ENCODE assay signal across 1 cellular context in genomic region chr19:9847087-9847671, GRCh38.
A peak's percentile ranks its signal among the peaks of the same experiment; 100 is the strongest.
TF ChIP-seq lines count a peak whose summit lies in the region.

No MANE protein-coding gene starts in this region.

TF ChIP-seq in K562, 482 proteins besides CTCF, POLR2A, EP300 and RAD21 (continued from another document and continues in another):
- TF ChIP-seq, protein P1, sequence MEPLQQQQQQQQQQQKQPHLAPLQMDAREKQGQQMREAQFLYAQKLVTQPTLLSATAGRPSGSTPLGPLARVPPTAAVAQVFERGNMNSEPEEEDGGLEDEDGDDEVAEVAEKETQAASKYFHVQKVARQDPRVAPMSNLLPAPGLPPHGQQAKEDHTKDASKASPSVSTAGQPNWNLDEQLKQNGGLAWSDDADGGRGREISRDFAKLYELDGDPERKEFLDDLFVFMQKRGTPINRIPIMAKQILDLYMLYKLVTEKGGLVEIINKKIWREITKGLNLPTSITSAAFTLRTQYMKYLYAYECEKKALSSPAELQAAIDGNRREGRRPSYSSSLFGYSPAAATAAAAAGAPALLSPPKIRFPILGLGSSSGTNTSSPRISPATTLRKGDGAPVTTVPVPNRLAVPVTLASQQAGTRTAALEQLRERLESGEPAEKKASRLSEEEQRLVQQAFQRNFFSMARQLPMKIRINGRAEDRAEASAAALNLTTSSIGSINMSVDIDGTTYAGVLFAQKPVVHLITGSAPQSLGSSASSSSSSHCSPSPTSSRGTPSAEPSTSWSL (CRISPR knock-in tag; IDR thresholded peaks at IDR 0.05; ENCODE audit: borderline replicate concordance) = no peak
- TF ChIP-seq ZNF79 (CRISPR knock-in tag; IDR thresholded peaks at IDR 0.05; ENCODE audit: low read depth) (no peak), EWSR1 (IDR thresholded peaks at IDR 0.05; ENCODE audit: borderline replicate concordance, low read depth, partially characterized antibody) (no peak), FOS (IDR thresholded peaks at IDR 0.05; ENCODE audit: extremely low read depth, insufficient read length) (no peak), NFE2L1 (tag; IDR thresholded peaks at IDR 0.05; ENCODE audit: borderline replicate concordance, low read depth) (no peak), ZNF780A (CRISPR knock-in tag; IDR thresholded peaks at IDR 0.05) (no peak), ZNF347 (CRISPR knock-in tag; IDR thresholded peaks at IDR 0.05; ENCODE audit: low read depth) (no peak), DACH1 (IDR thresholded peaks at IDR 0.05; ENCODE audit: partially characterized antibody) (no peak), ZNF197 (CRISPR knock-in tag; IDR thresholded peaks at IDR 0.05; ENCODE audit: low read depth) (no peak), ZNF165 (CRISPR knock-in tag; IDR thresholded peaks at IDR 0.05; ENCODE audit: borderline replicate concordance) (no peak), NFIC (IDR thresholded peaks at IDR 0.05) (peak; percentile 21; the same call in 1 of the 2 replicates), XRCC5 (IDR thresholded peaks at IDR 0.05; ENCODE audit: low read depth, low read length) (0 out of 2 replicates have a peak, but pooled peaks have one; percentile 17), RB1 (IDR thresholded peaks at IDR 0.05; ENCODE audit: low read depth) (no peak), TBP (optimal IDR thresholded peaks at IDR 0.05; ENCODE audit: low read depth, low read length) (no peak), NCOR1 (IDR thresholded peaks at IDR 0.05) (no peak), ZKSCAN8 (CRISPR knock-in tag; IDR thresholded peaks at IDR 0.05) (no peak), GABPA (tag; conservative IDR thresholded peaks at IDR 0.05; ENCODE audit: low read depth) (no peak), CEBPB (tag; IDR thresholded peaks at IDR 0.05) (no peak), BHLHE40 (IDR thresholded peaks at IDR 0.05; ENCODE audit: low read length) (peak; percentile 99), NR2C2 (CRISPR knock-in tag; IDR thresholded peaks at IDR 0.05) (no peak), NR2C2 (tag; IDR thresholded peaks at IDR 0.05) (no peak), RAD51 (IDR thresholded peaks at IDR 0.05; ENCODE audit: borderline replicate concordance, low read depth) (peak; percentile 34; the same call in 1 of the 2 replicates), EZH2 (IDR thresholded peaks at IDR 0.05; ENCODE audit: borderline replicate concordance, low read depth, low read length) (no peak), ZNF696 (CRISPR knock-in tag; conservative IDR thresholded peaks at IDR 0.05) (no peak), ZNF77 (CRISPR knock-in tag; IDR thresholded peaks at IDR 0.05) (no peak), TCF7 (IDR thresholded peaks at IDR 0.05; ENCODE audit: borderline replicate concordance) (no peak), SP1 (CRISPR knock-in tag; IDR thresholded peaks at IDR 0.05) (no peak), CBX1 (IDR thresholded peaks at IDR 0.05; ENCODE audit: low read depth) (no peak), JUND (IDR thresholded peaks at IDR 0.05; ENCODE audit: borderline replicate concordance, low read depth, low read length) (peak; percentile 90), JUND (tag; IDR thresholded peaks at IDR 0.05; ENCODE audit: borderline replicate concordance, low read depth, low read length) (peak; percentile 84; the same call in 2 of the 3 replicates), ZNF445 (CRISPR knock-in tag; IDR thresholded peaks at IDR 0.05; ENCODE audit: low read depth) (no peak), HLTF (IDR thresholded peaks at IDR 0.05) (no peak), ARID1B (IDR thresholded peaks at IDR 0.05) (peak; percentile 30; the same call in 1 of the 2 replicates), FOXK2 (conservative IDR thresholded peaks at IDR 0.05 in 1 of 2, IDR thresholded peaks at IDR 0.05 in 1 of 2; ENCODE audit: low read depth in 2 of 2) (0 out of 4 replicates have a peak, but pooled peaks of 1 of the 2 experiments have one; percentile 48), THRAP3 (IDR thresholded peaks at IDR 0.05; ENCODE audit: borderline replicate concordance) (no peak), ZNF444 (CRISPR knock-in tag; IDR thresholded peaks at IDR 0.05) (no peak), FOSL1 (tag; conservative IDR thresholded peaks at IDR 0.05) (peak; percentile 82), SMARCC2 (IDR thresholded peaks at IDR 0.05; ENCODE audit: low read depth) (no peak), RBM34 (IDR thresholded peaks at IDR 0.05; ENCODE audit: borderline replicate concordance, insufficient read depth, low read length) (no peak), ZNF12 (CRISPR knock-in tag; IDR thresholded peaks at IDR 0.05) (no peak)
- TF ChIP-seq, protein P2, sequence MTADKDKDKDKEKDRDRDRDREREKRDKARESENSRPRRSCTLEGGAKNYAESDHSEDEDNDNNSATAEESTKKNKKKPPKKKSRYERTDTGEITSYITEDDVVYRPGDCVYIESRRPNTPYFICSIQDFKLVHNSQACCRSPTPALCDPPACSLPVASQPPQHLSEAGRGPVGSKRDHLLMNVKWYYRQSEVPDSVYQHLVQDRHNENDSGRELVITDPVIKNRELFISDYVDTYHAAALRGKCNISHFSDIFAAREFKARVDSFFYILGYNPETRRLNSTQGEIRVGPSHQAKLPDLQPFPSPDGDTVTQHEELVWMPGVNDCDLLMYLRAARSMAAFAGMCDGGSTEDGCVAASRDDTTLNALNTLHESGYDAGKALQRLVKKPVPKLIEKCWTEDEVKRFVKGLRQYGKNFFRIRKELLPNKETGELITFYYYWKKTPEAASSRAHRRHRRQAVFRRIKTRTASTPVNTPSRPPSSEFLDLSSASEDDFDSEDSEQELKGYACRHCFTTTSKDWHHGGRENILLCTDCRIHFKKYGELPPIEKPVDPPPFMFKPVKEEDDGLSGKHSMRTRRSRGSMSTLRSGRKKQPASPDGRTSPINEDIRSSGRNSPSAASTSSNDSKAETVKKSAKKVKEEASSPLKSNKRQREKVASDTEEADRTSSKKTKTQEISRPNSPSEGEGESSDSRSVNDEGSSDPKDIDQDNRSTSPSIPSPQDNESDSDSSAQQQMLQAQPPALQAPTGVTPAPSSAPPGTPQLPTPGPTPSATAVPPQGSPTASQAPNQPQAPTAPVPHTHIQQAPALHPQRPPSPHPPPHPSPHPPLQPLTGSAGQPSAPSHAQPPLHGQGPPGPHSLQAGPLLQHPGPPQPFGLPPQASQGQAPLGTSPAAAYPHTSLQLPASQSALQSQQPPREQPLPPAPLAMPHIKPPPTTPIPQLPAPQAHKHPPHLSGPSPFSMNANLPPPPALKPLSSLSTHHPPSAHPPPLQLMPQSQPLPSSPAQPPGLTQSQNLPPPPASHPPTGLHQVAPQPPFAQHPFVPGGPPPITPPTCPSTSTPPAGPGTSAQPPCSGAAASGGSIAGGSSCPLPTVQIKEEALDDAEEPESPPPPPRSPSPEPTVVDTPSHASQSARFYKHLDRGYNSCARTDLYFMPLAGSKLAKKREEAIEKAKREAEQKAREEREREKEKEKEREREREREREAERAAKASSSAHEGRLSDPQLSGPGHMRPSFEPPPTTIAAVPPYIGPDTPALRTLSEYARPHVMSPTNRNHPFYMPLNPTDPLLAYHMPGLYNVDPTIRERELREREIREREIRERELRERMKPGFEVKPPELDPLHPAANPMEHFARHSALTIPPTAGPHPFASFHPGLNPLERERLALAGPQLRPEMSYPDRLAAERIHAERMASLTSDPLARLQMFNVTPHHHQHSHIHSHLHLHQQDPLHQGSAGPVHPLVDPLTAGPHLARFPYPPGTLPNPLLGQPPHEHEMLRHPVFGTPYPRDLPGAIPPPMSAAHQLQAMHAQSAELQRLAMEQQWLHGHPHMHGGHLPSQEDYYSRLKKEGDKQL (CRISPR knock-in tag; IDR thresholded peaks at IDR 0.05; ENCODE audit: borderline replicate concordance) = no peak
- TF ChIP-seq, protein P3, sequence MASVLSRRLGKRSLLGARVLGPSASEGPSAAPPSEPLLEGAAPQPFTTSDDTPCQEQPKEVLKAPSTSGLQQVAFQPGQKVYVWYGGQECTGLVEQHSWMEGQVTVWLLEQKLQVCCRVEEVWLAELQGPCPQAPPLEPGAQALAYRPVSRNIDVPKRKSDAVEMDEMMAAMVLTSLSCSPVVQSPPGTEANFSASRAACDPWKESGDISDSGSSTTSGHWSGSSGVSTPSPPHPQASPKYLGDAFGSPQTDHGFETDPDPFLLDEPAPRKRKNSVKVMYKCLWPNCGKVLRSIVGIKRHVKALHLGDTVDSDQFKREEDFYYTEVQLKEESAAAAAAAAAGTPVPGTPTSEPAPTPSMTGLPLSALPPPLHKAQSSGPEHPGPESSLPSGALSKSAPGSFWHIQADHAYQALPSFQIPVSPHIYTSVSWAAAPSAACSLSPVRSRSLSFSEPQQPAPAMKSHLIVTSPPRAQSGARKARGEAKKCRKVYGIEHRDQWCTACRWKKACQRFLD (CRISPR knock-in tag; IDR thresholded peaks at IDR 0.05) = no peak
- TF ChIP-seq, protein P4, sequence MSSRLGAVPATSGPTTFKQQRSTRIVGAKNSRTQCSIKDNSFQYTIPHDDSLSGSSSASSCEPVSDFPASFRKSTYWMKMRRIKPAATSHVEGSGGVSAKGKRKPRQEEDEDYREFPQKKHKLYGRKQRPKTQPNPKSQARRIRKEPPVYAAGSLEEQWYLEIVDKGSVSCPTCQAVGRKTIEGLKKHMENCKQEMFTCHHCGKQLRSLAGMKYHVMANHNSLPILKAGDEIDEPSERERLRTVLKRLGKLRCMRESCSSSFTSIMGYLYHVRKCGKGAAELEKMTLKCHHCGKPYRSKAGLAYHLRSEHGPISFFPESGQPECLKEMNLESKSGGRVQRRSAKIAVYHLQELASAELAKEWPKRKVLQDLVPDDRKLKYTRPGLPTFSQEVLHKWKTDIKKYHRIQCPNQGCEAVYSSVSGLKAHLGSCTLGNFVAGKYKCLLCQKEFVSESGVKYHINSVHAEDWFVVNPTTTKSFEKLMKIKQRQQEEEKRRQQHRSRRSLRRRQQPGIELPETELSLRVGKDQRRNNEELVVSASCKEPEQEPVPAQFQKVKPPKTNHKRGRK (tag; IDR thresholded peaks at IDR 0.05) = no peak
- TF ChIP-seq, protein P5, sequence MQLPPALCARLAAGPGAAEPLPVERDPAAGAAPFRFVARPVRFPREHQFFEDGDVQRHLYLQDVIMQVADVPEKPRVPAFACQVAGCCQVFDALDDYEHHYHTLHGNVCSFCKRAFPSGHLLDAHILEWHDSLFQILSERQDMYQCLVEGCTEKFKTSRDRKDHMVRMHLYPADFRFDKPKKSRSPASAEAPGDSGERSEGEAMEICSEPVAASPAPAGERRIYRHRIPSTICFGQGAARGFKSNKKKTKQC (CRISPR knock-in tag; IDR thresholded peaks at IDR 0.05) = no peak
- TF ChIP-seq, protein P6, sequence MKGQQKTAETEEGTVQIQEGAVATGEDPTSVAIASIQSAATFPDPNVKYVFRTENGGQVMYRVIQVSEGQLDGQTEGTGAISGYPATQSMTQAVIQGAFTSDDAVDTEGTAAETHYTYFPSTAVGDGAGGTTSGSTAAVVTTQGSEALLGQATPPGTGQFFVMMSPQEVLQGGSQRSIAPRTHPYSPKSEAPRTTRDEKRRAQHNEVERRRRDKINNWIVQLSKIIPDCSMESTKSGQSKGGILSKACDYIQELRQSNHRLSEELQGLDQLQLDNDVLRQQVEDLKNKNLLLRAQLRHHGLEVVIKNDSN (CRISPR knock-in tag; IDR thresholded peaks at IDR 0.05) = peak; percentile 63
- TF ChIP-seq, protein P7, sequence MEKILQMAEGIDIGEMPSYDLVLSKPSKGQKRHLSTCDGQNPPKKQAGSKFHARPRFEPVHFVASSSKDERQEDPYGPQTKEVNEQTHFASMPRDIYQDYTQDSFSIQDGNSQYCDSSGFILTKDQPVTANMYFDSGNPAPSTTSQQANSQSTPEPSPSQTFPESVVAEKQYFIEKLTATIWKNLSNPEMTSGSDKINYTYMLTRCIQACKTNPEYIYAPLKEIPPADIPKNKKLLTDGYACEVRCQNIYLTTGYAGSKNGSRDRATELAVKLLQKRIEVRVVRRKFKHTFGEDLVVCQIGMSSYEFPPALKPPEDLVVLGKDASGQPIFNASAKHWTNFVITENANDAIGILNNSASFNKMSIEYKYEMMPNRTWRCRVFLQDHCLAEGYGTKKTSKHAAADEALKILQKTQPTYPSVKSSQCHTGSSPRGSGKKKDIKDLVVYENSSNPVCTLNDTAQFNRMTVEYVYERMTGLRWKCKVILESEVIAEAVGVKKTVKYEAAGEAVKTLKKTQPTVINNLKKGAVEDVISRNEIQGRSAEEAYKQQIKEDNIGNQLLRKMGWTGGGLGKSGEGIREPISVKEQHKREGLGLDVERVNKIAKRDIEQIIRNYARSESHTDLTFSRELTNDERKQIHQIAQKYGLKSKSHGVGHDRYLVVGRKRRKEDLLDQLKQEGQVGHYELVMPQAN (IDR thresholded peaks at IDR 0.05; ENCODE audit: borderline replicate concordance) = no peak
- TF ChIP-seq, protein P8, sequence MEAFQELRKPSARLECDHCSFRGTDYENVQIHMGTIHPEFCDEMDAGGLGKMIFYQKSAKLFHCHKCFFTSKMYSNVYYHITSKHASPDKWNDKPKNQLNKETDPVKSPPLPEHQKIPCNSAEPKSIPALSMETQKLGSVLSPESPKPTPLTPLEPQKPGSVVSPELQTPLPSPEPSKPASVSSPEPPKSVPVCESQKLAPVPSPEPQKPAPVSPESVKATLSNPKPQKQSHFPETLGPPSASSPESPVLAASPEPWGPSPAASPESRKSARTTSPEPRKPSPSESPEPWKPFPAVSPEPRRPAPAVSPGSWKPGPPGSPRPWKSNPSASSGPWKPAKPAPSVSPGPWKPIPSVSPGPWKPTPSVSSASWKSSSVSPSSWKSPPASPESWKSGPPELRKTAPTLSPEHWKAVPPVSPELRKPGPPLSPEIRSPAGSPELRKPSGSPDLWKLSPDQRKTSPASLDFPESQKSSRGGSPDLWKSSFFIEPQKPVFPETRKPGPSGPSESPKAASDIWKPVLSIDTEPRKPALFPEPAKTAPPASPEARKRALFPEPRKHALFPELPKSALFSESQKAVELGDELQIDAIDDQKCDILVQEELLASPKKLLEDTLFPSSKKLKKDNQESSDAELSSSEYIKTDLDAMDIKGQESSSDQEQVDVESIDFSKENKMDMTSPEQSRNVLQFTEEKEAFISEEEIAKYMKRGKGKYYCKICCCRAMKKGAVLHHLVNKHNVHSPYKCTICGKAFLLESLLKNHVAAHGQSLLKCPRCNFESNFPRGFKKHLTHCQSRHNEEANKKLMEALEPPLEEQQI (IDR thresholded peaks at IDR 0.05) = no peak
- TF ChIP-seq, protein P9, sequence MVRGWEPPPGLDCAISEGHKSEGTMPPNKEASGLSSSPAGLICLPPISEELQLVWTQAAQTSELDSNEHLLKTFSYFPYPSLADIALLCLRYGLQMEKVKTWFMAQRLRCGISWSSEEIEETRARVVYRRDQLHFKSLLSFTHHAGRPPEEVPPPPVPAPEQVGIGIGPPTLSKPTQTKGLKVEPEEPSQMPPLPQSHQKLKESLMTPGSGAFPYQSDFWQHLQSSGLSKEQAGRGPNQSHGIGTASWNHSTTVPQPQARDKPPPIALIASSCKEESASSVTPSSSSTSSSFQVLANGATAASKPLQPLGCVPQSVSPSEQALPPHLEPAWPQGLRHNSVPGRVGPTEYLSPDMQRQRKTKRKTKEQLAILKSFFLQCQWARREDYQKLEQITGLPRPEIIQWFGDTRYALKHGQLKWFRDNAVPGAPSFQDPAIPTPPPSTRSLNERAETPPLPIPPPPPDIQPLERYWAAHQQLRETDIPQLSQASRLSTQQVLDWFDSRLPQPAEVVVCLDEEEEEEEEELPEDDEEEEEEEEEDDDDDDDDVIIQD (CRISPR knock-in tag; IDR thresholded peaks at IDR 0.05) = no peak
- TF ChIP-seq, protein P10, sequence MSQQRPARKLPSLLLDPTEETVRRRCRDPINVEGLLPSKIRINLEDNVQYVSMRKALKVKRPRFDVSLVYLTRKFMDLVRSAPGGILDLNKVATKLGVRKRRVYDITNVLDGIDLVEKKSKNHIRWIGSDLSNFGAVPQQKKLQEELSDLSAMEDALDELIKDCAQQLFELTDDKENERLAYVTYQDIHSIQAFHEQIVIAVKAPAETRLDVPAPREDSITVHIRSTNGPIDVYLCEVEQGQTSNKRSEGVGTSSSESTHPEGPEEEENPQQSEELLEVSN (IDR thresholded peaks at IDR 0.05; ENCODE audit: borderline replicate concordance in 1 of 2, extremely low read depth in 1 of 2, insufficient read depth in 1 of 2, insufficient read length in 1 of 2, low read depth in 1 of 2, low read length in 1 of 2, poor library complexity in 1 of 2, severe bottlenecking in 1 of 2) = peak in 1 of 2 experiments; percentile 43
